In the genomic region with DNA sequence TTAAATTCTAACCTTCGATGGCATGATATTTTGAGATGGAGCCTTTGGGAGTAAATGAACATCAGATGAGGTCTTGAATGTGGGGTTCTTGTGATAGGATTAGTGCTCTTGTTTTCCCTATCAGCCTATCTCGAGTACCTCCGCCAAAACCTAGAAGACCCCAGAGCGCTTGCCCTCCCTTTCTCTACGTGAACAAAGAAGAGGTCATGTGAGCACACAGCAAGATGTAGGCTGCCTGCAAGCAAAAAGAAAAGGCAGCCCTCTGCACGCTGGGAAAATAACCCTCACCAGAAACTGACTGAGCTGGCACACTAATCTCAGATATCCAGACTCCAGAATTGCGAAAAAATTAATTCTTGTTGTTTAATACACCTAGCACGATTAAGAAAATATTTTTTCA, we compare ENCODE assay signal across 25 cellular contexts.
DNase-seq lines count a peak whose midpoint lies in the region; ATAC-seq and TF ChIP-seq lines count a peak whose summit lies in the region.
"Had no signal": no experiment of that assay in that cellular context is flagged by ENCODE, and none has a peak within 500 bp of the region (broad histone marks: within the 10 kb centered on the region; RNA-seq: fewer than 3 reads in every experiment).

No MANE protein-coding gene starts in this region.

- no peak for TF ChIP-seq CTCF in H9 (conservative IDR thresholded peaks at IDR 0.05)
- TF ChIP-seq CTCF in WTC11 (IDR thresholded peaks at IDR 0.05), result no peak
- no peak for TF ChIP-seq CTCF in smooth muscle cell (IDR thresholded peaks at IDR 0.05; ENCODE audit: borderline replicate concordance, insufficient read depth, poor library complexity, severe bottlenecking)

- H3K9ac ChIP-seq in H9 (ENCODE audit: extremely low read depth, insufficient read length, low read length), result no peak overlapping the region
- no peak overlapping the region for H3K9ac ChIP-seq in smooth muscle cell (ENCODE audit: low read depth)

- POLR2A ChIA-PET in WTC11 (lab: Charles Lee), result no interaction called here

- no peak overlapping the region for H3K18ac ChIP-seq in H9 (ENCODE audit: insufficient read length, low read depth, low read length)

- no peak overlapping the region for H4K5ac ChIP-seq in H9 (ENCODE audit: insufficient read length, low read depth, low read length)

- no peak overlapping the region for H3K14ac ChIP-seq in H9 (ENCODE audit: insufficient read depth, low read length)

- H3K4me3 ChIP-seq in smooth muscle cell, result no peak overlapping the region
- H3K4me3 ChIP-seq: GM12878, Peyer's patch, SK-N-MC had no signal

- H3K27ac ChIP-seq in H9 (ENCODE audit: insufficient read length, low read depth, low read length) (no peak overlapping the region), smooth muscle cell (ENCODE audit: low read depth) (no peak overlapping the region)
- H3K27ac ChIP-seq: C4-2B, Peyer's patch, SK-N-MC had no signal

- no peak overlapping the region for H4K8ac ChIP-seq in H9 (replicated peaks; ENCODE audit: insufficient read length, low read depth, low read length)

- no peak overlapping the region for H2BK5ac ChIP-seq in H9 (ENCODE audit: insufficient read length, low read length)

- ATAC-seq in WTC11 (peak; percentile 82), HG03520 (IDR thresholded peaks at IDR 0.05; ENCODE audit: unreplicated experiment) (no peak), esophagus mucosa (no peak), T-helper 17 cell (no peak)
- ATAC-seq: CD8-positive, alpha-beta T cell; GM12878; HepG2 had no signal

- H3K23me2 ChIP-seq in H9 (ENCODE audit: insufficient read length, low read depth, low read length, poor library complexity, severe bottlenecking), result no peaks in the 10 kb centered on the region

- H4K91ac ChIP-seq in H9 (ENCODE audit: insufficient read length, low read depth, low read length), result no peak overlapping the region

- H3K27me3 ChIP-seq in H9 (ENCODE audit: insufficient read depth, low read length), result no peaks in the 10 kb centered on the region
- H3K27me3 ChIP-seq in smooth muscle cell (ENCODE audit: low read depth), result no peaks in the 10 kb centered on the region
- H3K27me3 ChIP-seq: Peyer's patch had no signal

- DNase-seq in H9 (no peak), WTC11 (ENCODE audit: low spot score) (no peak), iPS-NIHi11 (ENCODE audit: low spot score) (peak; percentile 10), smooth muscle cell (lab: John Stamatoyannopoulos, UW; ENCODE audit: unreplicated experiment) (no peak), T-helper 17 cell (no peak)
- DNase-seq: Caco-2; CD8-positive, alpha-beta T cell; DMS79; EL; GDM1; GOT3; Karpas-422; NCI-H1092; NCI-H1417 treated with DMSO at 0.1 percent for 48 hours; NCI-H187 treated with DMSO at 0.1 percent for 48 hours; NCI-H526 treated with DMSO at 0.1 percent for 48 hours; Peyer's patch; SIG-M5 had no signal

- H4K20me1 ChIP-seq in H9 (ENCODE audit: control insufficient read depth, insufficient read depth, insufficient read length), result no peaks in the 10 kb centered on the region
- no peaks in the 10 kb centered on the region for H4K20me1 ChIP-seq in smooth muscle cell (ENCODE audit: low read depth)

- no peak overlapping the region for H2BK15ac ChIP-seq in H9 (ENCODE audit: low read depth, low read length)

- H3K4me1 Mint-ChIP-seq in H9 (peaks cover 9% of the 10 kb centered on the region in 2 experiments), WTC11 (peaks cover 9% of the 10 kb centered on the region), T-helper 17 cell (no peaks in the 10 kb centered on the region)
- H3K4me1 Mint-ChIP-seq: B cell had no signal

- H3K9me3 Mint-ChIP-seq in H9, result no peaks in the 10 kb centered on the region
- H3K9me3 Mint-ChIP-seq in WTC11, result peaks cover 5% of the 10 kb centered on the region; the same call in 1 of the 2 replicates

- no peak overlapping the region for H3K23ac ChIP-seq in H9 (ENCODE audit: insufficient read length, low read depth, low read length)

- H3K4me1 ChIP-seq in H9 (ENCODE audit: insufficient read depth, low read length) (no peaks in the 10 kb centered on the region), smooth muscle cell (ENCODE audit: low read depth) (peaks cover 6% of the 10 kb centered on the region)
- H3K4me1 ChIP-seq: Caco-2, Peyer's patch had no signal

- H3K4me2 ChIP-seq in H9 (ENCODE audit: insufficient read depth, insufficient read length, low read length), result no peak overlapping the region
- no peak overlapping the region for H3K4me2 ChIP-seq in smooth muscle cell

- H2BK20ac ChIP-seq in H9 (ENCODE audit: low read depth, low read length, poor library complexity, severe bottlenecking), result no peak overlapping the region

- H3K79me1 ChIP-seq in H9 (ENCODE audit: insufficient read depth, low read depth, low read length, poor library complexity, severe bottlenecking), result no peaks in the 10 kb centered on the region

- H3F3A ChIP-seq in smooth muscle cell (ENCODE audit: low read depth), result no peaks in the 10 kb centered on the region

- H2BK12ac ChIP-seq in H9 (ENCODE audit: insufficient read length, low read depth, low read length), result no peak overlapping the region

- no peaks in the 10 kb centered on the region for H3K36me3 ChIP-seq in smooth muscle cell (ENCODE audit: low read depth)
- H3K36me3 ChIP-seq: Peyer's patch had no signal

- peak overlapping the region in 2 of 3 experiments; percentile 44 to 72; a peak in 2 of 7 replicates for H3K27ac Mint-ChIP-seq in H9
- no peak overlapping the region for H3K27ac Mint-ChIP-seq in WTC11
- no peak overlapping the region for H3K27ac Mint-ChIP-seq in T-helper 17 cell
- H3K27ac Mint-ChIP-seq: B cell; CD8-positive, alpha-beta T cell had no signal

- H3K9me3 ChIP-seq in H9 (ENCODE audit: control insufficient read depth, low read depth, low read length) (no peaks in the 10 kb centered on the region), smooth muscle cell (replicated peaks; ENCODE audit: low read depth) (no peaks in the 10 kb centered on the region), T-helper 17 cell (ENCODE audit: control insufficient read depth, low read length, poor library complexity, severe bottlenecking) (no peaks in the 10 kb centered on the region)
- H3K9me3 ChIP-seq: Peyer's patch had no signal

- H3K27me3 Mint-ChIP-seq in H9 (ENCODE audit: low read depth) (no peaks in the 10 kb centered on the region), WTC11 (ENCODE audit: low read depth) (no peaks in the 10 kb centered on the region), T-helper 17 cell (no peaks in the 10 kb centered on the region)
- H3K27me3 Mint-ChIP-seq: B cell had no signal

- H3K36me3 Mint-ChIP-seq in H9 (ENCODE audit: insufficient read depth in 1 of 3, low read depth in 3 of 3), result no peaks in the 10 kb centered on the region
- no peaks in the 10 kb centered on the region for H3K36me3 Mint-ChIP-seq in WTC11
- H3K36me3 Mint-ChIP-seq in T-helper 17 cell (ENCODE audit: low read depth), result no peaks in the 10 kb centered on the region
- H3K36me3 Mint-ChIP-seq: CD8-positive, alpha-beta T cell had no signal

- H3K4ac ChIP-seq in H9 (ENCODE audit: low read depth, low read length), result no peak overlapping the region

- CTCF ChIA-PET in WTC11 (lab: Charles Lee), result no interaction called here

- no peak overlapping the region for H3K4me3 Mint-ChIP-seq in H9
- H3K4me3 Mint-ChIP-seq in WTC11, result no peak overlapping the region
- H3K4me3 Mint-ChIP-seq in T-helper 17 cell, result no peak overlapping the region
- H3K4me3 Mint-ChIP-seq: B cell; CD8-positive, alpha-beta T cell had no signal

- WGBS in H9 (ENCODE audit: extremely low coverage, insufficient read length, low lambda C conversion rate), result no CpG with 5 or more reads among the region's 8 CpGs
- 79% methylated on average over 8 of the region's 8 CpGs for WGBS in smooth muscle cell (ENCODE audit: low lambda C conversion rate)

- H3K79me2 ChIP-seq in H9 (ENCODE audit: insufficient read depth, low read length) (no peaks in the 10 kb centered on the region), smooth muscle cell (ENCODE audit: low read depth) (no peaks in the 10 kb centered on the region)

- no peak overlapping the region for H3T11ph ChIP-seq in H9 (ENCODE audit: low read length)

- H2AK5ac ChIP-seq in H9 (ENCODE audit: insufficient read length, low read length), result no peak overlapping the region

- peak overlapping the region; percentile 68 for H2AFZ ChIP-seq in H9 (ENCODE audit: low read length)
- peak overlapping the region; percentile 49 for H2AFZ ChIP-seq in smooth muscle cell (ENCODE audit: low read depth)

- H2BK120ac ChIP-seq in H9 (ENCODE audit: low read depth, low read length, poor library complexity, severe bottlenecking), result no peak overlapping the region

- no peak overlapping the region for H3K56ac ChIP-seq in H9 (ENCODE audit: insufficient read length, low read depth, low read length)

TF ChIP-seq in WTC11, 78 proteins besides CTCF, POLR2A, EP300 and RAD21 (continues in another document):
- TF ChIP-seq, protein P1, sequence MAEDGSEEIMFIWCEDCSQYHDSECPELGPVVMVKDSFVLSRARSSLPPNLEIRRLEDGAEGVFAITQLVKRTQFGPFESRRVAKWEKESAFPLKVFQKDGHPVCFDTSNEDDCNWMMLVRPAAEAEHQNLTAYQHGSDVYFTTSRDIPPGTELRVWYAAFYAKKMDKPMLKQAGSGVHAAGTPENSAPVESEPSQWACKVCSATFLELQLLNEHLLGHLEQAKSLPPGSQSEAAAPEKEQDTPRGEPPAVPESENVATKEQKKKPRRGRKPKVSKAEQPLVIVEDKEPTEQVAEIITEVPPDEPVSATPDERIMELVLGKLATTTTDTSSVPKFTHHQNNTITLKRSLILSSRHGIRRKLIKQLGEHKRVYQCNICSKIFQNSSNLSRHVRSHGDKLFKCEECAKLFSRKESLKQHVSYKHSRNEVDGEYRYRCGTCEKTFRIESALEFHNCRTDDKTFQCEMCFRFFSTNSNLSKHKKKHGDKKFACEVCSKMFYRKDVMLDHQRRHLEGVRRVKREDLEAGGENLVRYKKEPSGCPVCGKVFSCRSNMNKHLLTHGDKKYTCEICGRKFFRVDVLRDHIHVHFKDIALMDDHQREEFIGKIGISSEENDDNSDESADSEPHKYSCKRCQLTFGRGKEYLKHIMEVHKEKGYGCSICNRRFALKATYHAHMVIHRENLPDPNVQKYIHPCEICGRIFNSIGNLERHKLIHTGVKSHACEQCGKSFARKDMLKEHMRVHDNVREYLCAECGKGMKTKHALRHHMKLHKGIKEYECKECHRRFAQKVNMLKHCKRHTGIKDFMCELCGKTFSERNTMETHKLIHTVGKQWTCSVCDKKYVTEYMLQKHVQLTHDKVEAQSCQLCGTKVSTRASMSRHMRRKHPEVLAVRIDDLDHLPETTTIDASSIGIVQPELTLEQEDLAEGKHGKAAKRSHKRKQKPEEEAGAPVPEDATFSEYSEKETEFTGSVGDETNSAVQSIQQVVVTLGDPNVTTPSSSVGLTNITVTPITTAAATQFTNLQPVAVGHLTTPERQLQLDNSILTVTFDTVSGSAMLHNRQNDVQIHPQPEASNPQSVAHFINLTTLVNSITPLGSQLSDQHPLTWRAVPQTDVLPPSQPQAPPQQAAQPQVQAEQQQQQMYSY (CRISPR knock-in tag; IDR thresholded peaks at IDR 0.05), result no peak

Comparison
In these comparisons a context has a peak if more than half of its experiments do, and no peak if none do; other contexts are left out.
1. H3K27ac Mint-ChIP-seq: peak in H9 (2 of 3); none in WTC11 (single experiment) and T-helper 17 cell (single experiment).